Comparison of ENCODE assay signal across 18 cellular contexts in genomic region chr6:38802497-38802896, GRCh38.
A peak's percentile ranks its signal among the peaks of the same experiment; 100 is the strongest.
DNase-seq lines count a peak whose midpoint lies in the region; ATAC-seq, FAIRE-seq and TF ChIP-seq lines count a peak whose summit lies in the region.
"Had no signal": no experiment of that assay in that cellular context is flagged by ENCODE, and none has a peak within 500 bp of the region (broad histone marks: within the 10 kb centered on the region; RNA-seq: fewer than 3 reads in every experiment).

No MANE protein-coding gene starts in this region.

- H3K4me2 ChIP-seq in PC-3 (ENCODE audit: low read length), result no peak overlapping the region
- no peak overlapping the region for H3K4me2 ChIP-seq in K562 (ENCODE audit: insufficient read depth, low read length)
- H3K4me2 ChIP-seq: A549; BLaER1 treated with 17β-estradiol and CSF1 and Interleukin-3, amounts not matched to agents 10 nM and 100 nM had no signal

- H3F3A ChIP-seq in PC-3 (ENCODE audit: low read length, unreplicated experiment), result no peaks in the 10 kb centered on the region

- no peak overlapping the region for H3K4me3 ChIP-seq in PC-3 (ENCODE audit: low read length)
- H3K4me3 ChIP-seq in K562, result no peak overlapping the region
- H3K4me3 ChIP-seq: A549; BLaER1 treated with 17β-estradiol and CSF1 and Interleukin-3, amounts not matched to agents 10 nM and 100 nM had no signal

- H3K36me3 ChIP-seq in PC-3 (ENCODE audit: low read depth, low read length) (no peaks in the 10 kb centered on the region), K562 (ENCODE audit: control insufficient read depth, insufficient read depth, low read length) (no peaks in the 10 kb centered on the region; the same call in 2 of the 3 replicates)
- H3K36me3 ChIP-seq: BLaER1 treated with 17β-estradiol and CSF1 and Interleukin-3, amounts not matched to agents 10 nM and 100 nM had no signal

- TF ChIP-seq POLR2A in K562 (conservative IDR thresholded peaks at IDR 0.05), result no peak
- TF ChIP-seq POLR2A in GM12892 (IDR thresholded peaks at IDR 0.05; ENCODE audit: low read depth, low read length), result no peak

- BruUV-seq in PC-3 (replicated peaks; lab: Mats Ljungman, UMichigan) (no TSS peak), K562 (replicated peaks; lab: Mats Ljungman, UMichigan) (no TSS peak)

- H3K9me1 ChIP-seq in K562 (ENCODE audit: control insufficient read depth, insufficient read depth, low read length), result no peaks in the 10 kb centered on the region

- intact Hi-C loops in PC-3 (cut with micrococcal nuclease) (no loop called here), K562 (cut with micrococcal nuclease) (no loop called here)

- H2AFZ ChIP-seq in PC-3 (ENCODE audit: low read length), result no peak overlapping the region
- no peak overlapping the region for H2AFZ ChIP-seq in K562 (ENCODE audit: low read depth, low read length)

- no peaks in the 10 kb centered on the region for H3K9me3 ChIP-seq in PC-3 (ENCODE audit: low read length)
- H3K9me3 ChIP-seq in K562 (replicated peaks; ENCODE audit: control insufficient read depth, insufficient read depth, low read depth, low read length), result no peaks in the 10 kb centered on the region
- H3K9me3 ChIP-seq: A549; BLaER1 treated with 17β-estradiol and CSF1 and Interleukin-3, amounts not matched to agents 10 nM and 100 nM; Caco-2 had no signal

- CTCF ChIA-PET in PC-3 (lab: Charles Lee), result no interaction called here
- CTCF ChIA-PET in K562 (lab: Yijun Ruan, JAX; ENCODE audit: low intra/inter-chr PET ratio), result interaction anchor here (0.6 kb wide), 1 partner anchor 110 kb away, joined by 3 read pairs; no protein-coding TSS in a partner anchor

- DNase-seq in PC-3, result no peak
- no peak for DNase-seq in K562 (ENCODE audit: extremely low read depth in 1 of 4, low spot score in 3 of 4)
- DNase-seq in GM12892 (ENCODE audit: insufficient read length), result no peak
- DNase-seq: AML-193; Caco-2; Calu3; CD4-positive, alpha-beta T cell; CD8-positive, alpha-beta T cell; DMS79 treated with DMSO at 0.1 percent for 48 hours; GF-D8 had no signal

- no peak for TF ChIP-seq RAD21 in K562 (CRISPR knock-in tag; conservative IDR thresholded peaks at IDR 0.05 in 1 of 2, IDR thresholded peaks at IDR 0.05 in 1 of 2)

- no peak overlapping the region for H3K9ac ChIP-seq in PC-3 (ENCODE audit: low read length)
- no peak overlapping the region for H3K9ac ChIP-seq in K562 (ENCODE audit: insufficient read depth in 1 of 2, low read depth in 2 of 2, low read length in 2 of 2)
- H3K9ac ChIP-seq: BLaER1 treated with 17β-estradiol and CSF1 and Interleukin-3, amounts not matched to agents 10 nM and 100 nM had no signal

- H3K27me3 ChIP-seq in PC-3 (ENCODE audit: low read length) (no peaks in the 10 kb centered on the region), K562 (ENCODE audit: control insufficient read depth in 2 of 2, insufficient read depth in 2 of 2, low read length in 2 of 2) (no peaks in the 10 kb centered on the region)
- H3K27me3 ChIP-seq: BLaER1 treated with 17β-estradiol and CSF1 and Interleukin-3, amounts not matched to agents 10 nM and 100 nM had no signal

- POLR2A ChIA-PET in PC-3 (lab: Charles Lee; ENCODE audit: unreplicated experiment) (no interaction called here), K562 (lab: Yijun Ruan, JAX) (interaction anchor here (1.2 kb wide), 1 partner anchor 9 kb away, joined by 3 read pairs; no protein-coding TSS in a partner anchor)

- ATAC-seq in PC-3 (no peak), K562 (no peak), GM21360 (IDR thresholded peaks at IDR 0.05; ENCODE audit: unreplicated experiment) (no peak), GM21367 (IDR thresholded peaks at IDR 0.05; ENCODE audit: unreplicated experiment) (no peak)
- ATAC-seq: A549; CD8-positive, alpha-beta T cell had no signal

- H3K27ac ChIP-seq in PC-3 (ENCODE audit: low read length) (0 out of 2 replicates have a peak overlapping the region, but pooled peaks have one; percentile 9), K562 (ENCODE audit: extremely low read depth, low read depth, low read length) (no peak overlapping the region)
- H3K27ac ChIP-seq: A549; BLaER1 treated with 17β-estradiol and CSF1 and Interleukin-3, amounts not matched to agents 10 nM and 100 nM had no signal

- H4K20me1 ChIP-seq in PC-3 (ENCODE audit: low read length) (no peaks in the 10 kb centered on the region), K562 (replicated peaks; ENCODE audit: control insufficient read depth, insufficient read depth, low read length) (no peaks in the 10 kb centered on the region)
- H4K20me1 ChIP-seq: BLaER1 treated with 17β-estradiol and CSF1 and Interleukin-3, amounts not matched to agents 10 nM and 100 nM had no signal

- TF ChIP-seq CTCF in PC-3 (conservative IDR thresholded peaks at IDR 0.05; ENCODE audit: low read depth, low read length) (no peak), K562 (IDR thresholded peaks at IDR 0.05 in 2 of 3, conservative IDR thresholded peaks at IDR 0.05 in 1 of 3; ENCODE audit: insufficient read depth in 2 of 3, low read depth in 1 of 3, low read length in 3 of 3) (no peak)

- in situ Hi-C loops in K562 (cut with MboI), result no loop called here

- H3K79me2 ChIP-seq in PC-3 (ENCODE audit: low read length) (no peaks in the 10 kb centered on the region), K562 (ENCODE audit: control insufficient read depth, insufficient read depth, low read length) (no peaks in the 10 kb centered on the region)

- no peaks in the 10 kb centered on the region for H3K9me2 ChIP-seq in PC-3 (replicated peaks; ENCODE audit: low read length)

- TF ChIP-seq EP300 in K562 (IDR thresholded peaks at IDR 0.05; ENCODE audit: low read length), result no peak

- peaks cover 44% of the 10 kb centered on the region for H3K4me1 ChIP-seq in PC-3 (ENCODE audit: insufficient read depth, low read length)
- peaks cover 0 to 1% of the 10 kb centered on the region in 2 experiments; a peak in 2 of 5 replicates for H3K4me1 ChIP-seq in K562 (replicated peaks in 1 of 2; ENCODE audit: control insufficient read depth in 2 of 2, insufficient read depth in 2 of 2, low read length in 2 of 2)
- H3K4me1 ChIP-seq: A549 had no signal

- FAIRE-seq in K562 (lab: Jason Lieb, UNC) (no peak), GM12892 (lab: Jason Lieb, UNC) (no peak)
- FAIRE-seq: A549, D721Med, G401.6, GM12891, GM18507 had no signal

TF ChIP-seq in K562, 482 proteins besides CTCF, POLR2A, EP300 and RAD21 (continues in another document):
- TF ChIP-seq PHF20 (IDR thresholded peaks at IDR 0.05; ENCODE audit: partially characterized antibody) (no peak), BCOR (IDR thresholded peaks at IDR 0.05) (peak; percentile 17; the same call in 1 of the 2 replicates), RBM25 (IDR thresholded peaks at IDR 0.05; ENCODE audit: low read depth, low read length, severe bottlenecking) (peak; percentile 45), ESRRA (IDR thresholded peaks at IDR 0.05; ENCODE audit: borderline replicate concordance, low read depth) (no peak), ASH1L (IDR thresholded peaks at IDR 0.05; ENCODE audit: borderline replicate concordance, low read depth, partially characterized antibody) (no peak), ARID2 (IDR thresholded peaks at IDR 0.05) (no peak), BRD9 (IDR thresholded peaks at IDR 0.05; ENCODE audit: low read depth, partially characterized antibody) (no peak), MYBL2 (IDR thresholded peaks at IDR 0.05; ENCODE audit: low read depth) (no peak), MYBL2 (CRISPR knock-in tag; IDR thresholded peaks at IDR 0.05; ENCODE audit: borderline replicate concordance) (no peak), ZNF699 (CRISPR knock-in tag; IDR thresholded peaks at IDR 0.05; ENCODE audit: insufficient replicate concordance) (no peak), TRIM28 (IDR thresholded peaks at IDR 0.05) (no peak), E2F6 (IDR thresholded peaks at IDR 0.05; ENCODE audit: borderline replicate concordance in 1 of 2, extremely low read depth in 1 of 2, insufficient read depth in 1 of 2, insufficient read length in 1 of 2, low read depth in 1 of 2, low read length in 1 of 2, poor library complexity in 1 of 2, severe bottlenecking in 1 of 2) (no peak), ATF4 (CRISPR knock-in tag; IDR thresholded peaks at IDR 0.05) (no peak)
